In genomic region chr11:66867425-66868040, GRCh38 we compare ENCODE assay signal across 1 cellular context.
TF ChIP-seq lines count a peak whose summit lies in the region.

No MANE protein-coding gene starts in this region.

TF ChIP-seq in K562, 482 proteins besides CTCF, POLR2A, EP300 and RAD21:
- peak; percentile 62 for TF ChIP-seq USF1 (CRISPR knock-in tag; IDR thresholded peaks at IDR 0.05)
- peak; percentile 8; the same call in 1 of the 2 replicates for TF ChIP-seq EP400 (IDR thresholded peaks at IDR 0.05)
- TF ChIP-seq POLR2B (IDR thresholded peaks at IDR 0.05; ENCODE audit: low read depth, partially characterized antibody) = no peak
- TF ChIP-seq USF2 (CRISPR knock-in tag; IDR thresholded peaks at IDR 0.05) = 0 out of 2 replicates have a peak, but pooled peaks have one; percentile 43
- peak; percentile 68 to 69 for TF ChIP-seq MNT (conservative IDR thresholded peaks at IDR 0.05)
- TF ChIP-seq MGA (IDR thresholded peaks at IDR 0.05) = peak; percentile 41
- peak; percentile 43; the same call in 1 of the 2 replicates for TF ChIP-seq L3MBTL2 (IDR thresholded peaks at IDR 0.05)
- TF ChIP-seq MYC (IDR thresholded peaks at IDR 0.05; ENCODE audit: low read depth, low read length) = peak; percentile 73
- no peak for TF ChIP-seq MYC (CRISPR knock-in tag; IDR thresholded peaks at IDR 0.05; ENCODE audit: borderline replicate concordance, low read depth)
- no peak for TF ChIP-seq BHLHE40 (IDR thresholded peaks at IDR 0.05; ENCODE audit: low read length)
- TF ChIP-seq MAX (CRISPR knock-in tag; IDR thresholded peaks at IDR 0.05) = peak; percentile 83
- TF ChIP-seq ZNF232 (CRISPR knock-in tag; IDR thresholded peaks at IDR 0.05) = no peak
- TF ChIP-seq ZFX (CRISPR knock-in tag; IDR thresholded peaks at IDR 0.05) = 0 out of 2 replicates have a peak, but pooled peaks have one; percentile 17
- peak; percentile 33 to 61 for TF ChIP-seq E2F6 (IDR thresholded peaks at IDR 0.05; ENCODE audit: borderline replicate concordance in 1 of 2, extremely low read depth in 1 of 2, insufficient read depth in 1 of 2, insufficient read length in 1 of 2, low read depth in 1 of 2, low read length in 1 of 2, poor library complexity in 1 of 2, severe bottlenecking in 1 of 2)
- no peak for TF ChIP-seq ZBTB2 (IDR thresholded peaks at IDR 0.05)
- no peak for TF ChIP-seq THAP12 (CRISPR knock-in tag; IDR thresholded peaks at IDR 0.05)
